ENCODE assay signal across 8 cellular contexts in the genomic region with DNA sequence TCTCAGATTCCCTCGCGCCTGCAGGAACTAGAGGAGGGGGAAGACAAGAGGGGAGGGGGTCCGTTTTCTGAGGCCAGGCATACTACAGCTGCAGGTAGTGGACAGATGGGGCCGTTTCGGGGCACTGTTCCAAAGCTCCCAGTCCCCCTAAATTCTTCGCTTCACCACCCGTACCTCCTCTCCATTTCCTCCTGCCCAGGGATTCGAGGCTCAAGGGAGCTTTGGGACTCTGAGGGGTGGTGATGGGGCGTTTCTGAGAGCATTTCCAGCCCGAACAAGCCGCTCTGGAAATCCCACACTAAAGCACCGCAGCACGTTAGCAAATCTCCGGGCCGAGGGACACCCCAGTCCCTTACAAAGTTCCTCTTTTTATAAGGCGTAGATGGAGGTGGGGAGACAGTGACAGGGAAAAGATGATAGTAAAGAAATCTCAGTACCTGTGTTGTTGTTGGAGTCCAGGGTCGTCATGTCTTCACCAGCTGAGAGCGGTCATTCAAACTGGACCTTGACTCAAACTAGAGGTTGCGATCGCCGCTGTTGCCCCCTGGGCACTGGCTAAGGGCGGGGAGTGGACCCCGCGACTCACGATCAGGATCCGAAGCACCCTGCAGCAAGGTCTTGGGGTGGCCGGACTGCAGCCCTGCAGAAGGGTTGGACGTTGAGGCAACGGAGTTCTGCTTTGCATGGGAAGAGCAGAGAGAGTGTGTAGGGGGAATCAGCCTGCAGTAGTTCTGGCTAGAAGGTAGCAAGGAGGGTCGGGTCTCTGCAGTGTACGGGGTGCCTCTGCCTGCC.
A peak's percentile ranks its signal among the peaks of the same experiment; 100 is the strongest.
DNase-seq lines count a peak whose midpoint lies in the region; ATAC-seq and FAIRE-seq lines count a peak whose summit lies in the region.

No MANE protein-coding gene starts in this region.

- H3K36me3 Mint-ChIP-seq in activated naive CD4-positive, alpha-beta T cell treated with anti-CD3 and anti-CD28 coated beads, Interleukin-2, amount 10 ng/mL, durations not matched to agents 7 days and 5 days = peaks cover 26% of the 10 kb centered on the region
- H3K36me3 Mint-ChIP-seq in activated naive CD8-positive, alpha-beta T cell = peaks cover 8% of the 10 kb centered on the region

- H3K9me3 Mint-ChIP-seq in activated naive CD4-positive, alpha-beta T cell treated with anti-CD3 and anti-CD28 coated beads, Interleukin-2, amount 10 ng/mL, durations not matched to agents 7 days and 5 days = no peaks in the 10 kb centered on the region
- no peaks in the 10 kb centered on the region for H3K9me3 Mint-ChIP-seq in activated naive CD8-positive, alpha-beta T cell (ENCODE audit: low read depth)
- H3K9me3 Mint-ChIP-seq in stimulated activated naive CD8-positive, alpha-beta T cell treated with anti-CD3 and anti-CD28 coated beads, Interleukin-15, amount 100 ng/mL, for 72 hours = no peaks in the 10 kb centered on the region

- peaks cover 7% of the 10 kb centered on the region; the same call in 1 of the 2 replicates for H3K27me3 ChIP-seq in iPS DF 6.9 (ENCODE audit: control insufficient read depth, insufficient read depth, low read length)

- H3K9me3 ChIP-seq in iPS DF 6.9 (ENCODE audit: control insufficient read depth, insufficient read depth, low read length) = no peaks in the 10 kb centered on the region

- H3K36me3 ChIP-seq in iPS DF 6.9 (ENCODE audit: control insufficient read depth, insufficient read depth, low read length) = peaks cover 9% of the 10 kb centered on the region; the same call in 1 of the 2 replicates

- H3K4me3 ChIP-seq in iPS DF 6.9 (ENCODE audit: low read length) = peak overlapping the region; percentile 36; the same call in 1 of the 2 replicates

- peaks cover 18% of the 10 kb centered on the region; the same call in 1 of the 2 replicates for H3K4me1 ChIP-seq in iPS DF 6.9 (ENCODE audit: control insufficient read depth, insufficient read depth, low read length)

- no CpG with 5 or more reads among the region's 31 CpGs for WGBS in iPS DF 6.9 (ENCODE audit: insufficient coverage, insufficient read length)

- peak overlapping the region; percentile 82 for H3K27ac Mint-ChIP-seq in activated naive CD4-positive, alpha-beta T cell treated with anti-CD3 and anti-CD28 coated beads, Interleukin-2, amount 10 ng/mL, durations not matched to agents 7 days and 5 days
- H3K27ac Mint-ChIP-seq in activated naive CD8-positive, alpha-beta T cell = peak overlapping the region; percentile 96
- H3K27ac Mint-ChIP-seq in stimulated activated naive CD8-positive, alpha-beta T cell treated with anti-CD3 and anti-CD28 coated beads, Interleukin-15, amount 100 ng/mL, for 72 hours = peak overlapping the region; percentile 13 to 93

- H3K4me3 Mint-ChIP-seq in activated naive CD4-positive, alpha-beta T cell treated with anti-CD3 and anti-CD28 coated beads, Interleukin-2, amount 10 ng/mL, durations not matched to agents 7 days and 5 days = peak overlapping the region; percentile 81
- H3K4me3 Mint-ChIP-seq in activated naive CD8-positive, alpha-beta T cell = peak overlapping the region; percentile 95
- peak overlapping the region; percentile 82 to 84 for H3K4me3 Mint-ChIP-seq in stimulated activated naive CD8-positive, alpha-beta T cell treated with anti-CD3 and anti-CD28 coated beads, Interleukin-15, amount 100 ng/mL, for 72 hours

- no peak overlapping the region for H3K27ac ChIP-seq in iPS DF 6.9 (ENCODE audit: low read length)

- CTCF ChIA-PET in activated naive CD4-positive, alpha-beta T cell treated with anti-CD3 and anti-CD28 coated beads, Interleukin-2, amount 10 ng/mL, durations not matched to agents 7 days and 5 days (lab: Charles Lee) = interaction anchor here (0.6 to 9.9 kb wide), 6 partner anchors 12 to 119 kb away, joined by 3 to 95 read pairs (median 4); partner anchors contain the start of gene PSMD3

- no peak for ATAC-seq in stimulated activated naive CD8-positive, alpha-beta T cell treated with anti-CD3 and anti-CD28 coated beads, Interleukin-15, amount 100 ng/mL, for 72 hours
- no peak for ATAC-seq in GM18858 (IDR thresholded peaks at IDR 0.05; ENCODE audit: unreplicated experiment)
- ATAC-seq in HG02840 (IDR thresholded peaks at IDR 0.05; ENCODE audit: low FRiP score, unreplicated experiment) = no peak

- H3K27me3 Mint-ChIP-seq in activated naive CD4-positive, alpha-beta T cell treated with anti-CD3 and anti-CD28 coated beads, Interleukin-2, amount 10 ng/mL, durations not matched to agents 7 days and 5 days = peaks cover 28% of the 10 kb centered on the region
- H3K27me3 Mint-ChIP-seq in activated naive CD8-positive, alpha-beta T cell = no peaks in the 10 kb centered on the region
- H3K27me3 Mint-ChIP-seq in stimulated activated naive CD8-positive, alpha-beta T cell treated with anti-CD3 and anti-CD28 coated beads, Interleukin-15, amount 100 ng/mL, for 72 hours = no peaks in the 10 kb centered on the region

- no peak for DNase-seq in activated naive CD4-positive, alpha-beta T cell treated with anti-CD3 and anti-CD28 coated beads, Interleukin-2, amount 10 ng/mL, durations not matched to agents 7 days and 5 days
- DNase-seq in activated naive CD4-positive, alpha-beta T cell (lab: John Stamatoyannopoulos, UW) = no peak
- DNase-seq in iPS DF 6.9 (ENCODE audit: low read depth, low spot score) = no peak
- DNase-seq in stimulated activated naive CD8-positive, alpha-beta T cell treated with anti-CD3 and anti-CD28 coated beads, Interleukin-15, amount 100 ng/mL, for 72 hours = no peak
- DNase-seq in HTR-8/SVneo (ENCODE audit: insufficient read length, low spot score) = no peak

- H3K4me1 Mint-ChIP-seq in activated naive CD4-positive, alpha-beta T cell treated with anti-CD3 and anti-CD28 coated beads, Interleukin-2, amount 10 ng/mL, durations not matched to agents 7 days and 5 days = peaks cover 93% of the 10 kb centered on the region
- H3K4me1 Mint-ChIP-seq in activated naive CD8-positive, alpha-beta T cell (ENCODE audit: low read depth) = peaks cover 84% of the 10 kb centered on the region
- peaks cover 98% of the 10 kb centered on the region for H3K4me1 Mint-ChIP-seq in stimulated activated naive CD8-positive, alpha-beta T cell treated with anti-CD3 and anti-CD28 coated beads, Interleukin-15, amount 100 ng/mL, for 72 hours

- no peak for FAIRE-seq in HTR-8/SVneo (lab: Jason Lieb, UNC)
